ENCODE assay signal across 18 cellular contexts in genomic region chr6:111524735-111525134, GRCh38. TPM values are rescaled to one million over a fixed set of nuclear protein-coding genes. Genes with fewer than 3 reads are reported as not detected.
DNase-seq lines count a peak whose midpoint lies in the region; ATAC-seq and TF ChIP-seq lines count a peak whose summit lies in the region.
"Had no signal": no experiment of that assay in that cellular context is flagged by ENCODE, and none has a peak within 500 bp of the region (broad histone marks: within the 10 kb centered on the region; RNA-seq: fewer than 3 reads in every experiment).

No MANE protein-coding gene starts in this region.

- no peak overlapping the region for H3K4me3 Mint-ChIP-seq in activated CD8-positive, alpha-beta memory T cell treated with anti-CD3 and anti-CD28 coated beads, Interleukin-2, amount 10 ng/mL, durations not matched to agents 7 days and 5 days
- peak overlapping the region in 1 of 5 experiments; percentile 68 for H3K4me3 Mint-ChIP-seq in brain
- H3K4me3 Mint-ChIP-seq: GM23338 had no signal

- CTCF ChIA-PET in activated CD8-positive, alpha-beta memory T cell treated with anti-CD3 and anti-CD28 coated beads, Interleukin-2, amount 10 ng/mL, durations not matched to agents 7 days and 5 days (lab: Charles Lee) = interaction anchor here (1.1 to 1.7 kb wide), 2 partner anchors 15 to 143 kb away, joined by 3 to 4 read pairs; no protein-coding TSS in a partner anchor

- no peak overlapping the region for H3K4me3 ChIP-seq in SJCRH30
- H3K4me3 ChIP-seq: BLaER1 treated with 17β-estradiol and CSF1 and Interleukin-3, amounts not matched to agents 10 nM and 100 nM; GM23338; K562 had no signal

- H3K27ac ChIP-seq in SJCRH30 (peak overlapping the region; percentile 65; the same call in 1 of the 2 replicates), substantia nigra (ENCODE audit: low read depth, low read length, poor library complexity, severe bottlenecking) (peak overlapping the region; percentile 14)
- H3K27ac ChIP-seq: BLaER1 treated with 17β-estradiol and CSF1 and Interleukin-3, amounts not matched to agents 10 nM and 100 nM had no signal

- H3K4me1 ChIP-seq in SJCRH30 = peaks cover 25% of the 10 kb centered on the region

- no peaks in the 10 kb centered on the region for H3K9me3 Mint-ChIP-seq in activated CD8-positive, alpha-beta memory T cell treated with anti-CD3 and anti-CD28 coated beads, Interleukin-2, amount 10 ng/mL, durations not matched to agents 7 days and 5 days (ENCODE audit: low read depth)
- H3K9me3 Mint-ChIP-seq in brain = peaks cover 8 to 32% (median 21%) of the 10 kb centered on the region in 5 experiments
- H3K9me3 Mint-ChIP-seq: GM23338 had no signal

- TF ChIP-seq CTCF in brain (conservative IDR thresholded peaks at IDR 0.05) = no peak

- ATAC-seq in activated CD8-positive, alpha-beta memory T cell treated with anti-CD3 and anti-CD28 coated beads, Interleukin-2, amount 10 ng/mL, durations not matched to agents 7 days and 5 days = peak; percentile 58
- ATAC-seq: HCT116, K562 had no signal

- DNase-seq in activated CD8-positive, alpha-beta memory T cell treated with anti-CD3 and anti-CD28 coated beads, Interleukin-2, amount 10 ng/mL, durations not matched to agents 7 days and 5 days = no peak
- no peak for DNase-seq in activated CD8-positive, alpha-beta memory T cell treated with anti-CD3 and anti-CD28 coated beads, Interleukin-2, amount 50 U/mL, for 48 hours
- DNase-seq in SJCRH30 (no peak), substantia nigra (lab: John Stamatoyannopoulos, UW) (no peak), NCI-H345 (lab: John Stamatoyannopoulos, UW) (no peak)
- DNase-seq in activated effector memory CD4-positive, alpha-beta T cell treated with Interleukin-2 at 50 U/mL for 16 hours = no peak
- DNase-seq in activated effector memory CD4-positive, alpha-beta T cell treated with anti-CD3 and anti-CD28 coated beads, Interleukin-2, amount 50 U/mL, for 16 hours = no peak
- DNase-seq: 8988T; DND-41; NCI-H1417; NCI-H187 treated with DMSO at 0.1 percent for 48 hours; NCI-H69; NK-92 treated with Interleukin-12 subunit alpha and Interleukin-12 subunit beta, amount 100 ng/mL, for 24 hours had no signal

- peaks cover 6% of the 10 kb centered on the region for H3K36me3 Mint-ChIP-seq in activated CD8-positive, alpha-beta memory T cell treated with anti-CD3 and anti-CD28 coated beads, Interleukin-2, amount 10 ng/mL, durations not matched to agents 7 days and 5 days
- peaks cover 58% of the 10 kb centered on the region for H3K36me3 Mint-ChIP-seq in brain

- H3K27me3 ChIP-seq in SJCRH30 = no peaks in the 10 kb centered on the region
- H3K27me3 ChIP-seq: BLaER1 treated with 17β-estradiol and CSF1 and Interleukin-3, amounts not matched to agents 10 nM and 100 nM had no signal

- H3K9me3 ChIP-seq in SJCRH30 (replicated peaks) = peaks cover 4% of the 10 kb centered on the region; the same call in 1 of the 2 replicates

- no peaks in the 10 kb centered on the region for H3K27me3 Mint-ChIP-seq in activated CD8-positive, alpha-beta memory T cell treated with anti-CD3 and anti-CD28 coated beads, Interleukin-2, amount 10 ng/mL, durations not matched to agents 7 days and 5 days
- H3K27me3 Mint-ChIP-seq in brain = no peaks in the 10 kb centered on the region

- H3K4me1 Mint-ChIP-seq in activated CD8-positive, alpha-beta memory T cell treated with anti-CD3 and anti-CD28 coated beads, Interleukin-2, amount 10 ng/mL, durations not matched to agents 7 days and 5 days = peaks cover 39% of the 10 kb centered on the region
- H3K4me1 Mint-ChIP-seq in brain = peaks cover 32% of the 10 kb centered on the region

- H3K36me3 ChIP-seq in SJCRH30 = no peaks in the 10 kb centered on the region

- peak overlapping the region; percentile 1 for H3K27ac Mint-ChIP-seq in activated CD8-positive, alpha-beta memory T cell treated with anti-CD3 and anti-CD28 coated beads, Interleukin-2, amount 10 ng/mL, durations not matched to agents 7 days and 5 days
- H3K27ac Mint-ChIP-seq in brain = peak overlapping the region in 4 of 5 experiments; percentile 79 to 92 (median 88)
- H3K27ac Mint-ChIP-seq: GM23338 had no signal

RNA-seq across cellular contexts. Expression of gene REV3L, which starts 41.7 kb away (rescaled TPM):
- 10 to 100 TPM; 23.7 to 24.3 TPM for total RNA-seq in activated CD8-positive, alpha-beta memory T cell treated with anti-CD3 and anti-CD28 coated beads, Interleukin-2, amount 10 ng/mL, durations not matched to agents 7 days and 5 days
- 32.7 and 34.3 TPM in 2 replicates for total RNA-seq in SJCRH30 (2014; rRNA removed; shearing (Covaris generic))
- 11.8 TPM for polyA plus RNA-seq in brain (ENCODE audit: insufficient read depth, low read depth, low replicate concordance)
